Comparison of ENCODE assay signal across 1 cellular context in genomic region chr5:17401509-17402290, GRCh38.
A peak's percentile ranks its signal among the peaks of the same experiment; 100 is the strongest.
TF ChIP-seq lines count a peak whose summit lies in the region.

No MANE protein-coding gene starts in this region.

TF ChIP-seq in HEK293, 187 proteins besides CTCF, POLR2A, EP300 and RAD21 (continued from another document):
- TF ChIP-seq, protein P1, sequence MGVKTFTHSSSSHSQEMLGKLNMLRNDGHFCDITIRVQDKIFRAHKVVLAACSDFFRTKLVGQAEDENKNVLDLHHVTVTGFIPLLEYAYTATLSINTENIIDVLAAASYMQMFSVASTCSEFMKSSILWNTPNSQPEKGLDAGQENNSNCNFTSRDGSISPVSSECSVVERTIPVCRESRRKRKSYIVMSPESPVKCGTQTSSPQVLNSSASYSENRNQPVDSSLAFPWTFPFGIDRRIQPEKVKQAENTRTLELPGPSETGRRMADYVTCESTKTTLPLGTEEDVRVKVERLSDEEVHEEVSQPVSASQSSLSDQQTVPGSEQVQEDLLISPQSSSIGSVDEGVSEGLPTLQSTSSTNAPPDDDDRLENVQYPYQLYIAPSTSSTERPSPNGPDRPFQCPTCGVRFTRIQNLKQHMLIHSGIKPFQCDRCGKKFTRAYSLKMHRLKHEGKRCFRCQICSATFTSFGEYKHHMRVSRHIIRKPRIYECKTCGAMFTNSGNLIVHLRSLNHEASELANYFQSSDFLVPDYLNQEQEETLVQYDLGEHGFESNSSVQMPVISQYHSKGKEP (tag by site-specific recombination; IDR thresholded peaks at IDR 0.05), result no peak
- peak; percentile 31; the same call in 1 of the 2 replicates for TF ChIP-seq ZNF561 (tag by site-specific recombination; IDR thresholded peaks at IDR 0.05; ENCODE audit: borderline replicate concordance)
- TF ChIP-seq, protein P2, sequence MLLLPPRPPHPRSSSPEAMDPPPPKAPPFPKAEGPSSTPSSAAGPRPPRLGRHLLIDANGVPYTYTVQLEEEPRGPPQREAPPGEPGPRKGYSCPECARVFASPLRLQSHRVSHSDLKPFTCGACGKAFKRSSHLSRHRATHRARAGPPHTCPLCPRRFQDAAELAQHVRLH (tag by site-specific recombination; IDR thresholded peaks at IDR 0.05), result no peak
- peak; percentile 61 for TF ChIP-seq PRDM1 (tag by site-specific recombination; IDR thresholded peaks at IDR 0.05)
- TF ChIP-seq ZBTB1 (tag by site-specific recombination; IDR thresholded peaks at IDR 0.05), result no peak
- TF ChIP-seq, protein P3, sequence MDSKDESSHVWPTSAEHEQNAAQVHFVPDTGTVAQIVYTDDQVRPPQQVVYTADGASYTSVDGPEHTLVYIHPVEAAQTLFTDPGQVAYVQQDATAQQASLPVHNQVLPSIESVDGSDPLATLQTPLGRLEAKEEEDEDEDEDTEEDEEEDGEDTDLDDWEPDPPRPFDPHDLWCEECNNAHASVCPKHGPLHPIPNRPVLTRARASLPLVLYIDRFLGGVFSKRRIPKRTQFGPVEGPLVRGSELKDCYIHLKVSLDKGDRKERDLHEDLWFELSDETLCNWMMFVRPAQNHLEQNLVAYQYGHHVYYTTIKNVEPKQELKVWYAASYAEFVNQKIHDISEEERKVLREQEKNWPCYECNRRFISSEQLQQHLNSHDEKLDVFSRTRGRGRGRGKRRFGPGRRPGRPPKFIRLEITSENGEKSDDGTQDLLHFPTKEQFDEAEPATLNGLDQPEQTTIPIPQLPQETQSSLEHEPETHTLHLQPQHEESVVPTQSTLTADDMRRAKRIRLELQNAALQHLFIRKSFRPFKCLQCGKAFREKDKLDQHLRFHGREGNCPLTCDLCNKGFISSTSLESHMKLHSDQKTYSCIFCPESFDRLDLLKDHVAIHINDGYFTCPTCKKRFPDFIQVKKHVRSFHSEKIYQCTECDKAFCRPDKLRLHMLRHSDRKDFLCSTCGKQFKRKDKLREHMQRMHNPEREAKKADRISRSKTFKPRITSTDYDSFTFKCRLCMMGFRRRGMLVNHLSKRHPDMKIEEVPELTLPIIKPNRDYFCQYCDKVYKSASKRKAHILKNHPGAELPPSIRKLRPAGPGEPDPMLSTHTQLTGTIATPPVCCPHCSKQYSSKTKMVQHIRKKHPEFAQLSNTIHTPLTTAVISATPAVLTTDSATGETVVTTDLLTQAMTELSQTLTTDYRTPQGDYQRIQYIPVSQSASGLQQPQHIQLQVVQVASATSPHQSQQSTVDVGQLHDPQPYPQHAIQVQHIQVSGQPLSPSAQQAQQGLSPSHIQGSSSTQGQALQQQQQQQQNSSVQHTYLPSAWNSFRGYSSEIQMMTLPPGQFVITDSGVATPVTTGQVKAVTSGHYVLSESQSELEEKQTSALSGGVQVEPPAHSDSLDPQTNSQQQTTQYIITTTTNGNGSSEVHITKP (tag by site-specific recombination; IDR thresholded peaks at IDR 0.05), result no peak
- no peak for TF ChIP-seq ZNF138 (tag by site-specific recombination; IDR thresholded peaks at IDR 0.05; ENCODE audit: borderline replicate concordance)
- no peak for TF ChIP-seq ZFP37 (tag by site-specific recombination; IDR thresholded peaks at IDR 0.05)
- TF ChIP-seq, protein P4, sequence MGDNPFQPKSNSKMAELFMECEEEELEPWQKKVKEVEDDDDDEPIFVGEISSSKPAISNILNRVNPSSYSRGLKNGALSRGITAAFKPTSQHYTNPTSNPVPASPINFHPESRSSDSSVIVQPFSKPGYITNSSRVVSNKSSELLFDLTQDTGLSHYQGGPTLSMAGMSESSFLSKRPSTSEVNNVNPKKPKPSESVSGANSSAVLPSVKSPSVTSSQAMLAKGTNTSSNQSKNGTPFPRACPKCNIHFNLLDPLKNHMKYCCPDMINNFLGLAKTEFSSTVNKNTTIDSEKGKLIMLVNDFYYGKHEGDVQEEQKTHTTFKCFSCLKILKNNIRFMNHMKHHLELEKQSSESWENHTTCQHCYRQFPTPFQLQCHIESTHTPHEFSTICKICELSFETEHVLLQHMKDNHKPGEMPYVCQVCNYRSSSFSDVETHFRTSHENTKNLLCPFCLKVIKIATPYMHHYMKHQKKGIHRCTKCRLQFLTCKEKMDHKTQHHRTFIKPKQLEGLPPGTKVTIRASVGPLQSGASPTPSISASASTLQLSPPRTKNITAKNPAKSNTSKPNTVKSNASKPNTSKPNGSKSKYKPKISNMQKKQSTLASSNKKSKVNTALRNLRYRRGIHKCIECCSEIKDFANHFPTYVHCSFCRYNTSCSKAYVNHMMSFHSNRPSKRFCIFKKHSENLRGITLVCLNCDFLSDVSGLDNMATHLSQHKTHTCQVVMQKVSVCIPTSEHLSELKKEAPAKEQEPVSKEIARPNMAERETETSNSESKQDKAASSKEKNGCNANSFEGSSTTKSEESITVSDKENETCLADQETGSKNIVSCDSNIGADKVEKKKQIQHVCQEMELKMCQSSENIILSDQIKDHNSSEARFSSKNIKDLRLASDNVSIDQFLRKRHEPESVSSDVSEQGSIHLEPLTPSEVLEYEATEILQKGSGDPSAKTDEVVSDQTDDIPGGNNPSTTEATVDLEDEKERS (tag by site-specific recombination; IDR thresholded peaks at IDR 0.05), result no peak
- TF ChIP-seq ZNF2 (tag by site-specific recombination; IDR thresholded peaks at IDR 0.05), result no peak
- no peak for TF ChIP-seq ZNF677 (tag by site-specific recombination; IDR thresholded peaks at IDR 0.05)
- TF ChIP-seq TCF7L2 (IDR thresholded peaks at IDR 0.05; ENCODE audit: borderline replicate concordance, low read depth, low read length), result 0 out of 2 replicates have a peak, but pooled peaks have one; percentile 10
- TF ChIP-seq ZNF449 (tag by site-specific recombination; IDR thresholded peaks at IDR 0.05), result no peak
- TF ChIP-seq ZNF571 (tag by site-specific recombination; IDR thresholded peaks at IDR 0.05), result no peak
- TF ChIP-seq ZIC2 (tag by site-specific recombination; IDR thresholded peaks at IDR 0.05), result 0 out of 2 replicates have a peak, but pooled peaks have one; percentile 42
- TF ChIP-seq ZNF707 (tag by site-specific recombination; IDR thresholded peaks at IDR 0.05), result no peak
- no peak for TF ChIP-seq ZNF202 (tag by site-specific recombination; IDR thresholded peaks at IDR 0.05; ENCODE audit: borderline replicate concordance)
- TF ChIP-seq SCRT2 (tag by site-specific recombination; IDR thresholded peaks at IDR 0.05), result no peak
- no peak for TF ChIP-seq ZNF146 (tag by site-specific recombination; IDR thresholded peaks at IDR 0.05)
- no peak for TF ChIP-seq ZNF610 (tag by site-specific recombination; IDR thresholded peaks at IDR 0.05; ENCODE audit: borderline replicate concordance)
- TF ChIP-seq GLIS1 (tag by site-specific recombination; IDR thresholded peaks at IDR 0.05), result peak; percentile 55; the same call in 1 of the 2 replicates
- no peak for TF ChIP-seq ZNF37A (tag by site-specific recombination; IDR thresholded peaks at IDR 0.05)
- TF ChIP-seq, protein P5, sequence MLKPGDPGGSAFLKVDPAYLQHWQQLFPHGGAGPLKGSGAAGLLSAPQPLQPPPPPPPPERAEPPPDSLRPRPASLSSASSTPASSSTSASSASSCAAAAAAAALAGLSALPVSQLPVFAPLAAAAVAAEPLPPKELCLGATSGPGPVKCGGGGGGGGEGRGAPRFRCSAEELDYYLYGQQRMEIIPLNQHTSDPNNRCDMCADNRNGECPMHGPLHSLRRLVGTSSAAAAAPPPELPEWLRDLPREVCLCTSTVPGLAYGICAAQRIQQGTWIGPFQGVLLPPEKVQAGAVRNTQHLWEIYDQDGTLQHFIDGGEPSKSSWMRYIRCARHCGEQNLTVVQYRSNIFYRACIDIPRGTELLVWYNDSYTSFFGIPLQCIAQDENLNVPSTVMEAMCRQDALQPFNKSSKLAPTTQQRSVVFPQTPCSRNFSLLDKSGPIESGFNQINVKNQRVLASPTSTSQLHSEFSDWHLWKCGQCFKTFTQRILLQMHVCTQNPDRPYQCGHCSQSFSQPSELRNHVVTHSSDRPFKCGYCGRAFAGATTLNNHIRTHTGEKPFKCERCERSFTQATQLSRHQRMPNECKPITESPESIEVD (tag by site-specific recombination; IDR thresholded peaks at IDR 0.05), result peak; percentile 51
- peak; percentile 51; the same call in 1 of the 2 replicates for TF ChIP-seq ZNF335 (tag by site-specific recombination; conservative IDR thresholded peaks at IDR 0.05)
- peak; percentile 32 for TF ChIP-seq FEZF1 (tag by site-specific recombination; IDR thresholded peaks at IDR 0.05)
- no peak for TF ChIP-seq ZNF837 (tag by site-specific recombination; IDR thresholded peaks at IDR 0.05)
- no peak for TF ChIP-seq ZNF433 (tag by site-specific recombination; IDR thresholded peaks at IDR 0.05; ENCODE audit: low read depth)
- no peak for TF ChIP-seq ZNF530 (tag by site-specific recombination; IDR thresholded peaks at IDR 0.05; ENCODE audit: low read depth)
- TF ChIP-seq ZNF76 (tag by site-specific recombination; IDR thresholded peaks at IDR 0.05; ENCODE audit: borderline replicate concordance, low read depth), result no peak
- no peak for TF ChIP-seq ZBTB11 (tag by site-specific recombination; conservative IDR thresholded peaks at IDR 0.05; ENCODE audit: low read depth)
- TF ChIP-seq ZNF596 (tag by site-specific recombination; IDR thresholded peaks at IDR 0.05), result peak; percentile 25; the same call in 1 of the 2 replicates
